Comparison of ENCODE assay signal across 20 cellular contexts in the genomic region with DNA sequence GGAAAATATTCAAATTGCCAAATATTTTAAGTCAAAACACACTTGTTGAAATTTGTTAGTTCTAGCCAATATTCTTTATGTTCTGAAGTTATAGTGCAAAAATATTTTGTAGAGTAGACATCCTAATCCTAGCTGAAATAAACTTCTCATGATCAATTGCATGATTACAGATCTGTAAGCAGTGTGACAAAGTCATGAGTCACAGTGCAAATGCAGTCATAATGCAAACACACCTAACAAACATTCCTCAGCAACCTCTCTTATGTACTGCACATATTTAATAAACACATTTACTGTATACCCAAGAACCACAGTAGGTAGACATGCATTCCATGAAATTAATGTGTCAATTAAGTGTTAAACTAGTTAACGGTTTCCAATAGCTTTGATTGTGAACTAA.
"Had no signal": no experiment of that assay in that cellular context is flagged by ENCODE, and none has a peak within 500 bp of the region (broad histone marks: within the 10 kb centered on the region; RNA-seq: fewer than 3 reads in every experiment).

No MANE protein-coding gene starts in this region.

- DNase-seq: activated CD4-positive, alpha-beta T cell treated with anti-CD3 and anti-CD28 coated beads, Interleukin-2, amount 50 U/mL, for 4 hours; activated gamma-delta T cell; adrenal gland; effector memory CD8-positive, alpha-beta T cell; erythroblast; gastrocnemius medialis; heart left ventricle; kidney glomerular epithelial cell; mesendoderm; naive thymus-derived CD8-positive, alpha-beta T cell; ovary; psoas muscle; right lobe of liver; small intestine; stimulated activated CD4-positive, alpha-beta T cell treated with anti-CD3 and anti-CD28 coated beads, Interleukin-15, amount 100 ng/mL, for 24 hours; stimulated activated CD4-positive, alpha-beta T cell treated with anti-CD3 and anti-CD28 coated beads, Interleukin-2, amount 100 ng/mL, for 48 hours; stomach; T-helper 2 cell; trophoblast cell had no signal

- H3K27ac Mint-ChIP-seq: activated naive CD4-positive, alpha-beta T cell treated with anti-CD3 and anti-CD28 coated beads, Interleukin-2, amount 50 U/mL, for 72 hours; effector memory CD8-positive, alpha-beta T cell; naive thymus-derived CD8-positive, alpha-beta T cell had no signal

- ATAC-seq: activated naive CD4-positive, alpha-beta T cell treated with anti-CD3 and anti-CD28 coated beads, Interleukin-2, amount 50 U/mL, for 72 hours; effector memory CD8-positive, alpha-beta T cell; gastrocnemius medialis; heart left ventricle; naive thymus-derived CD8-positive, alpha-beta T cell; psoas muscle; right lobe of liver had no signal

- H3K36me3 Mint-ChIP-seq: activated naive CD4-positive, alpha-beta T cell treated with anti-CD3 and anti-CD28 coated beads, Interleukin-2, amount 50 U/mL, for 72 hours; naive thymus-derived CD8-positive, alpha-beta T cell had no signal

- H3K4me1 Mint-ChIP-seq: naive thymus-derived CD8-positive, alpha-beta T cell had no signal

- H3K27me3 Mint-ChIP-seq: effector memory CD8-positive, alpha-beta T cell; naive thymus-derived CD8-positive, alpha-beta T cell had no signal

- H3K4me3 Mint-ChIP-seq: effector memory CD8-positive, alpha-beta T cell; naive thymus-derived CD8-positive, alpha-beta T cell had no signal
